Comparison of ENCODE assay signal across 1 cellular context in genomic region chr16:56606688-56607618, GRCh38.
TF ChIP-seq lines count a peak whose summit lies in the region.

No MANE protein-coding gene starts in this region.

TF ChIP-seq in HepG2, 621 proteins besides CTCF, POLR2A, EP300 and RAD21 (continued from another document and continues in another):
- TF ChIP-seq, protein P1, sequence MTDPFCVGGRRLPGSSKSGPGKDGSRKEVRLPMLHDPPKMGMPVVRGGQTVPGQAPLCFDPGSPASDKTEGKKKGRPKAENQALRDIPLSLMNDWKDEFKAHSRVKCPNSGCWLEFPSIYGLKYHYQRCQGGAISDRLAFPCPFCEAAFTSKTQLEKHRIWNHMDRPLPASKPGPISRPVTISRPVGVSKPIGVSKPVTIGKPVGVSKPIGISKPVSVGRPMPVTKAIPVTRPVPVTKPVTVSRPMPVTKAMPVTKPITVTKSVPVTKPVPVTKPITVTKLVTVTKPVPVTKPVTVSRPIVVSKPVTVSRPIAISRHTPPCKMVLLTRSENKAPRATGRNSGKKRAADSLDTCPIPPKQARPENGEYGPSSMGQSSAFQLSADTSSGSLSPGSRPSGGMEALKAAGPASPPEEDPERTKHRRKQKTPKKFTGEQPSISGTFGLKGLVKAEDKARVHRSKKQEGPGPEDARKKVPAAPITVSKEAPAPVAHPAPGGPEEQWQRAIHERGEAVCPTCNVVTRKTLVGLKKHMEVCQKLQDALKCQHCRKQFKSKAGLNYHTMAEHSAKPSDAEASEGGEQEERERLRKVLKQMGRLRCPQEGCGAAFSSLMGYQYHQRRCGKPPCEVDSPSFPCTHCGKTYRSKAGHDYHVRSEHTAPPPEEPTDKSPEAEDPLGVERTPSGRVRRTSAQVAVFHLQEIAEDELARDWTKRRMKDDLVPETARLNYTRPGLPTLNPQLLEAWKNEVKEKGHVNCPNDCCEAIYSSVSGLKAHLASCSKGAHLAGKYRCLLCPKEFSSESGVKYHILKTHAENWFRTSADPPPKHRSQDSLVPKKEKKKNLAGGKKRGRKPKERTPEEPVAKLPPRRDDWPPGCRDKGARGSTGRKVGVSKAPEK (CRISPR knock-in tag; IDR thresholded peaks at IDR 0.05; ENCODE audit: borderline replicate concordance), result no peak
- TF ChIP-seq, protein P2, sequence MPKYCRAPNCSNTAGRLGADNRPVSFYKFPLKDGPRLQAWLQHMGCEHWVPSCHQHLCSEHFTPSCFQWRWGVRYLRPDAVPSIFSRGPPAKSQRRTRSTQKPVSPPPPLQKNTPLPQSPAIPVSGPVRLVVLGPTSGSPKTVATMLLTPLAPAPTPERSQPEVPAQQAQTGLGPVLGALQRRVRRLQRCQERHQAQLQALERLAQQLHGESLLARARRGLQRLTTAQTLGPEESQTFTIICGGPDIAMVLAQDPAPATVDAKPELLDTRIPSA (CRISPR knock-in tag; IDR thresholded peaks at IDR 0.05; ENCODE audit: borderline replicate concordance), result no peak
- no peak for TF ChIP-seq KAT2B (IDR thresholded peaks at IDR 0.05; ENCODE audit: borderline replicate concordance, low read depth, low read length)
- TF ChIP-seq RFXAP (CRISPR knock-in tag; IDR thresholded peaks at IDR 0.05; ENCODE audit: borderline replicate concordance), result peak; percentile 90; the same call in 1 of the 2 replicates
- 0 out of 2 replicates have a peak, but pooled peaks have one; percentile 45 for TF ChIP-seq ZNF572 (CRISPR knock-in tag; IDR thresholded peaks at IDR 0.05)
- TF ChIP-seq, protein P3, sequence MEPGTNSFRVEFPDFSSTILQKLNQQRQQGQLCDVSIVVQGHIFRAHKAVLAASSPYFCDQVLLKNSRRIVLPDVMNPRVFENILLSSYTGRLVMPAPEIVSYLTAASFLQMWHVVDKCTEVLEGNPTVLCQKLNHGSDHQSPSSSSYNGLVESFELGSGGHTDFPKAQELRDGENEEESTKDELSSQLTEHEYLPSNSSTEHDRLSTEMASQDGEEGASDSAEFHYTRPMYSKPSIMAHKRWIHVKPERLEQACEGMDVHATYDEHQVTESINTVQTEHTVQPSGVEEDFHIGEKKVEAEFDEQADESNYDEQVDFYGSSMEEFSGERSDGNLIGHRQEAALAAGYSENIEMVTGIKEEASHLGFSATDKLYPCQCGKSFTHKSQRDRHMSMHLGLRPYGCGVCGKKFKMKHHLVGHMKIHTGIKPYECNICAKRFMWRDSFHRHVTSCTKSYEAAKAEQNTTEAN (CRISPR knock-in tag; conservative IDR thresholded peaks at IDR 0.05), result peak; percentile 86; the same call in 1 of the 2 replicates
- no peak for TF ChIP-seq ZSCAN30 (CRISPR knock-in tag; IDR thresholded peaks at IDR 0.05)
- TF ChIP-seq MAF1 (CRISPR knock-in tag; IDR thresholded peaks at IDR 0.05; ENCODE audit: borderline replicate concordance), result 0 out of 2 replicates have a peak, but pooled peaks have one; percentile 52
- TF ChIP-seq HNRNPL (IDR thresholded peaks at IDR 0.05; ENCODE audit: low read depth, low read length), result no peak
- TF ChIP-seq ZNF569 (CRISPR knock-in tag; IDR thresholded peaks at IDR 0.05; ENCODE audit: borderline replicate concordance), result 0 out of 2 replicates have a peak, but pooled peaks have one; percentile 37
- no peak for TF ChIP-seq SYNCRIP (IDR thresholded peaks at IDR 0.05; ENCODE audit: insufficient read depth, low read depth, low read length)
- TF ChIP-seq CCAR2 (optimal IDR thresholded peaks at IDR 0.05; ENCODE audit: low read depth, low read length), result no peak
- peak; percentile 59; the same call in 1 of the 2 replicates for TF ChIP-seq NR0B2 (CRISPR knock-in tag; IDR thresholded peaks at IDR 0.05)
- no peak for TF ChIP-seq AKAP8 (CRISPR knock-in tag; IDR thresholded peaks at IDR 0.05)
- peak; percentile 70; the same call in 1 of the 2 replicates for TF ChIP-seq FIP1L1 (IDR thresholded peaks at IDR 0.05; ENCODE audit: borderline replicate concordance, insufficient read depth, low read depth, low read length)
- TF ChIP-seq, protein P4, sequence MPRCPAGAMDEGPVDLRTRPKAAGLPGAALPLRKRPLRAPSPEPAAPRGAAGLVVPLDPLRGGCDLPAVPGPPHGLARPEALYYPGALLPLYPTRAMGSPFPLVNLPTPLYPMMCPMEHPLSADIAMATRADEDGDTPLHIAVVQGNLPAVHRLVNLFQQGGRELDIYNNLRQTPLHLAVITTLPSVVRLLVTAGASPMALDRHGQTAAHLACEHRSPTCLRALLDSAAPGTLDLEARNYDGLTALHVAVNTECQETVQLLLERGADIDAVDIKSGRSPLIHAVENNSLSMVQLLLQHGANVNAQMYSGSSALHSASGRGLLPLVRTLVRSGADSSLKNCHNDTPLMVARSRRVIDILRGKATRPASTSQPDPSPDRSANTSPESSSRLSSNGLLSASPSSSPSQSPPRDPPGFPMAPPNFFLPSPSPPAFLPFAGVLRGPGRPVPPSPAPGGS (CRISPR knock-in tag; IDR thresholded peaks at IDR 0.05), result peak; percentile 96
- peak; percentile 51; the same call in 1 of the 2 replicates for TF ChIP-seq GFI1 (CRISPR knock-in tag; IDR thresholded peaks at IDR 0.05; ENCODE audit: borderline replicate concordance)
- TF ChIP-seq ZBTB7B (CRISPR knock-in tag; IDR thresholded peaks at IDR 0.05), result peak; percentile 81
- TF ChIP-seq CSRNP1 (CRISPR knock-in tag; IDR thresholded peaks at IDR 0.05), result no peak
- TF ChIP-seq YEATS2 (CRISPR knock-in tag; IDR thresholded peaks at IDR 0.05; ENCODE audit: borderline replicate concordance), result peak; percentile 47
- no peak for TF ChIP-seq ZNF672 (CRISPR knock-in tag; IDR thresholded peaks at IDR 0.05)
- TF ChIP-seq XBP1 (CRISPR knock-in tag; IDR thresholded peaks at IDR 0.05), result no peak
- no peak; the same call in 1 of the 2 replicates for TF ChIP-seq EHMT2 (IDR thresholded peaks at IDR 0.05; ENCODE audit: borderline replicate concordance, low read depth, low read length)
- TF ChIP-seq ZNF296 (CRISPR knock-in tag; conservative IDR thresholded peaks at IDR 0.05), result peak; percentile 53
- peak; percentile 83 for TF ChIP-seq SP4 (CRISPR knock-in tag; IDR thresholded peaks at IDR 0.05)
- TF ChIP-seq MAFF (IDR thresholded peaks at IDR 0.05; ENCODE audit: low read depth, low read length), result 0 out of 2 replicates have a peak, but pooled peaks have one; percentile 1
- TF ChIP-seq ZNF234 (CRISPR knock-in tag; conservative IDR thresholded peaks at IDR 0.05), result no peak
- no peak for TF ChIP-seq ZBED4 (CRISPR knock-in tag; IDR thresholded peaks at IDR 0.05; ENCODE audit: borderline replicate concordance)
- no peak for TF ChIP-seq ZNF562 (CRISPR knock-in tag; IDR thresholded peaks at IDR 0.05; ENCODE audit: borderline replicate concordance)
- TF ChIP-seq ZNF160 (CRISPR knock-in tag; IDR thresholded peaks at IDR 0.05), result no peak
- TF ChIP-seq, protein P5, sequence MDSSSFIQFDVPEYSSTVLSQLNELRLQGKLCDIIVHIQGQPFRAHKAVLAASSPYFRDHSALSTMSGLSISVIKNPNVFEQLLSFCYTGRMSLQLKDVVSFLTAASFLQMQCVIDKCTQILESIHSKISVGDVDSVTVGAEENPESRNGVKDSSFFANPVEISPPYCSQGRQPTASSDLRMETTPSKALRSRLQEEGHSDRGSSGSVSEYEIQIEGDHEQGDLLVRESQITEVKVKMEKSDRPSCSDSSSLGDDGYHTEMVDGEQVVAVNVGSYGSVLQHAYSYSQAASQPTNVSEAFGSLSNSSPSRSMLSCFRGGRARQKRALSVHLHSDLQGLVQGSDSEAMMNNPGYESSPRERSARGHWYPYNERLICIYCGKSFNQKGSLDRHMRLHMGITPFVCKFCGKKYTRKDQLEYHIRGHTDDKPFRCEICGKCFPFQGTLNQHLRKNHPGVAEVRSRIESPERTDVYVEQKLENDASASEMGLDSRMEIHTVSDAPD (CRISPR knock-in tag; IDR thresholded peaks at IDR 0.05), result peak; percentile 83
- no peak for TF ChIP-seq SRSF9 (IDR thresholded peaks at IDR 0.05; ENCODE audit: borderline replicate concordance, insufficient read depth, low read depth, low read length, poor library complexity, severe bottlenecking)
- TF ChIP-seq KLF6 (CRISPR knock-in tag; IDR thresholded peaks at IDR 0.05), result peak; percentile 65
- no peak for TF ChIP-seq EZH2 (conservative IDR thresholded peaks at IDR 0.05; ENCODE audit: low read depth, low read length)
- peak; percentile 78 for TF ChIP-seq MEIS1 (CRISPR knock-in tag; IDR thresholded peaks at IDR 0.05; ENCODE audit: borderline replicate concordance)
- TF ChIP-seq, protein P6, sequence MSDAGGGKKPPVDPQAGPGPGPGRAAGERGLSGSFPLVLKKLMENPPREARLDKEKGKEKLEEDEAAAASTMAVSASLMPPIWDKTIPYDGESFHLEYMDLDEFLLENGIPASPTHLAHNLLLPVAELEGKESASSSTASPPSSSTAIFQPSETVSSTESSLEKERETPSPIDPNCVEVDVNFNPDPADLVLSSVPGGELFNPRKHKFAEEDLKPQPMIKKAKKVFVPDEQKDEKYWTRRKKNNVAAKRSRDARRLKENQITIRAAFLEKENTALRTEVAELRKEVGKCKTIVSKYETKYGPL (CRISPR knock-in tag; IDR thresholded peaks at IDR 0.05), result 0 out of 2 replicates have a peak, but pooled peaks have one; percentile 17
- TF ChIP-seq ZNF282 (IDR thresholded peaks at IDR 0.05; ENCODE audit: partially characterized antibody), result no peak
- TF ChIP-seq ZNF788 (CRISPR knock-in tag; IDR thresholded peaks at IDR 0.05; ENCODE audit: borderline replicate concordance), result peak; percentile 78
- no peak for TF ChIP-seq MBNL3 (CRISPR knock-in tag; conservative IDR thresholded peaks at IDR 0.05)
- no peak for TF ChIP-seq U2AF1 (optimal IDR thresholded peaks at IDR 0.05; ENCODE audit: low read depth, low read length)
- peak; percentile 88; the same call in 1 of the 2 replicates for TF ChIP-seq FOXK1 (CRISPR knock-in tag; IDR thresholded peaks at IDR 0.05; ENCODE audit: borderline replicate concordance, low read depth)
- peak; percentile 86 for TF ChIP-seq ZNF350 (CRISPR knock-in tag; IDR thresholded peaks at IDR 0.05; ENCODE audit: borderline replicate concordance, low read depth)
- no peak; the same call in 1 of the 2 replicates for TF ChIP-seq CREBL2 (CRISPR knock-in tag; IDR thresholded peaks at IDR 0.05; ENCODE audit: borderline replicate concordance)
- TF ChIP-seq CC2D1A (CRISPR knock-in tag; IDR thresholded peaks at IDR 0.05), result no peak
- no peak for TF ChIP-seq MLXIP (CRISPR knock-in tag; IDR thresholded peaks at IDR 0.05; ENCODE audit: borderline replicate concordance)
- peak; percentile 80 for TF ChIP-seq KDM5B (CRISPR knock-in tag; IDR thresholded peaks at IDR 0.05; ENCODE audit: borderline replicate concordance)
- TF ChIP-seq ZIK1 (CRISPR knock-in tag; IDR thresholded peaks at IDR 0.05; ENCODE audit: borderline replicate concordance, low read depth), result peak; percentile 80; the same call in 1 of the 2 replicates
